ENCODE assay signal across 23 cellular contexts in the genomic region with DNA sequence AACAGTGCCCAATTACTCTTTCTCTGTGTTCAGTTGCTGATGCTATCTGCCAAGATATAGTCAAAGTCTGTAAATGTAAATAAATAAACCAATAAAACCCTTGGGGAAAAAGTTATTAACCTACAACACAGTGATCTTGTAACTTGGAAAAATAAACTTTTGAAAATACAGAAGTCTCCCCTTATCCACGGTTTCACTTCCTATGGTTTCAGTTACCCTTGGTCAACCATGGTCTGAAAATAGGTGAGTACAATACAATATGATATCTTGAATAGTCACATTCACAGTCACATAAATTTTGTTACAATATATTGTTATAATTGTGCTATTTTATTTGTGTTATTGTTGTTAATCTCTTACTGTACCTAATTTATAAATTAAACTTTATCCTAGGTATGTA.
"Had no signal": no experiment of that assay in that cellular context is flagged by ENCODE, and none has a peak within 500 bp of the region (broad histone marks: within the 10 kb centered on the region; RNA-seq: fewer than 3 reads in every experiment).

No MANE protein-coding gene starts in this region.

- H2AFZ ChIP-seq: hepatocyte, neural progenitor cell had no signal

- H3K27me3 Mint-ChIP-seq: activated CD4-positive, alpha-beta memory T cell treated with anti-CD3 and anti-CD28 coated beads, Interleukin-2, amount 10 ng/mL, durations not matched to agents 7 days and 5 days had no signal

- H3K4me2 ChIP-seq: hepatocyte, neural progenitor cell had no signal

- H3K27ac Mint-ChIP-seq: activated CD4-positive, alpha-beta memory T cell treated with anti-CD3 and anti-CD28 coated beads, Interleukin-2, amount 10 ng/mL, durations not matched to agents 7 days and 5 days; activated CD8-positive, alpha-beta memory T cell treated with anti-CD3 and anti-CD28 coated beads, Interleukin-2, amount 10 ng/mL, durations not matched to agents 7 days and 5 days; activated naive CD8-positive, alpha-beta T cell treated with anti-CD3 and anti-CD28 coated beads, Interleukin-2, amount 10 ng/mL, durations not matched to agents 7 days and 5 days; activated T-helper 17 cell treated with anti-CD3 and anti-CD28 coated beads, Interleukin-2, amount 50 U/mL, for 72 hours; endodermal cell; naive thymus-derived CD4-positive, alpha-beta T cell; neural progenitor cell had no signal

- H3K79me2 ChIP-seq: hepatocyte had no signal

- ATAC-seq: activated CD8-positive, alpha-beta memory T cell treated with anti-CD3 and anti-CD28 coated beads, Interleukin-2, amount 10 ng/mL, durations not matched to agents 7 days and 5 days; activated T-helper 17 cell treated with anti-CD3 and anti-CD28 coated beads, Interleukin-2, amount 50 U/mL, for 72 hours; mucosa of descending colon; naive thymus-derived CD4-positive, alpha-beta T cell; right lobe of liver had no signal

- H3K9me3 ChIP-seq: mucosa of descending colon, prostate gland, right lobe of liver, stomach, upper lobe of left lung had no signal

- H3K27me3 ChIP-seq: brain microvascular endothelial cell, hepatocyte, neural progenitor cell, right lobe of liver, stomach, upper lobe of left lung had no signal

- H3K4me3 Mint-ChIP-seq: activated CD4-positive, alpha-beta memory T cell treated with anti-CD3 and anti-CD28 coated beads, Interleukin-2, amount 10 ng/mL, durations not matched to agents 7 days and 5 days; activated CD8-positive, alpha-beta memory T cell treated with anti-CD3 and anti-CD28 coated beads, Interleukin-2, amount 10 ng/mL, durations not matched to agents 7 days and 5 days; activated naive CD8-positive, alpha-beta T cell treated with anti-CD3 and anti-CD28 coated beads, Interleukin-2, amount 10 ng/mL, durations not matched to agents 7 days and 5 days; activated T-helper 17 cell treated with anti-CD3 and anti-CD28 coated beads, Interleukin-2, amount 50 U/mL, for 72 hours; endodermal cell; naive thymus-derived CD4-positive, alpha-beta T cell; neural progenitor cell had no signal

- H3K4me1 Mint-ChIP-seq: activated CD4-positive, alpha-beta memory T cell treated with anti-CD3 and anti-CD28 coated beads, Interleukin-2, amount 10 ng/mL, durations not matched to agents 7 days and 5 days; activated CD8-positive, alpha-beta memory T cell treated with anti-CD3 and anti-CD28 coated beads, Interleukin-2, amount 10 ng/mL, durations not matched to agents 7 days and 5 days; naive thymus-derived CD4-positive, alpha-beta T cell; neural progenitor cell had no signal

- H3K36me3 ChIP-seq: brain microvascular endothelial cell, neural progenitor cell, prostate gland, right lobe of liver, stomach, upper lobe of left lung had no signal

- DNase-seq: activated CD4-positive, alpha-beta memory T cell treated with anti-CD3 and anti-CD28 coated beads, Interleukin-2, amount 10 ng/mL, durations not matched to agents 7 days and 5 days; activated CD4-positive, alpha-beta T cell treated with anti-CD3 and anti-CD28 coated beads for 48 hours; activated CD4-positive, CD25-positive, alpha-beta regulatory T cell; activated CD8-positive, alpha-beta memory T cell treated with anti-CD3 and anti-CD28 coated beads, Interleukin-2, amount 10 ng/mL, durations not matched to agents 7 days and 5 days; activated naive CD4-positive, alpha-beta T cell; activated naive CD8-positive, alpha-beta T cell treated with anti-CD3 and anti-CD28 coated beads, Interleukin-2, amount 10 ng/mL, durations not matched to agents 7 days and 5 days; brain microvascular endothelial cell; central memory CD4-positive, alpha-beta T cell; endodermal cell; foreskin fibroblast; mesenchymal stem cell; mucosa of descending colon; naive thymus-derived CD4-positive, alpha-beta T cell; right lobe of liver; small intestine; stimulated activated CD4-positive, alpha-beta T cell treated with anti-CD3 and anti-CD28 coated beads, Interleukin-4, amount 100 ng/mL, for 1 hour; stomach; upper lobe of left lung had no signal

- H3K27ac ChIP-seq: brain microvascular endothelial cell, epithelial cell of prostate, hepatocyte, neural progenitor cell, prostate gland, right lobe of liver, stomach, upper lobe of left lung had no signal

- H3K9me3 Mint-ChIP-seq: activated CD4-positive, alpha-beta memory T cell treated with anti-CD3 and anti-CD28 coated beads, Interleukin-2, amount 10 ng/mL, durations not matched to agents 7 days and 5 days; endodermal cell; neural progenitor cell had no signal

- H3K4me3 ChIP-seq: hepatocyte, mucosa of descending colon, neural progenitor cell, prostate gland, right lobe of liver, stomach, upper lobe of left lung had no signal

- H3K9ac ChIP-seq: neural progenitor cell had no signal

- H3K36me3 Mint-ChIP-seq: activated CD8-positive, alpha-beta memory T cell treated with anti-CD3 and anti-CD28 coated beads, Interleukin-2, amount 10 ng/mL, durations not matched to agents 7 days and 5 days; activated naive CD8-positive, alpha-beta T cell treated with anti-CD3 and anti-CD28 coated beads, Interleukin-2, amount 10 ng/mL, durations not matched to agents 7 days and 5 days; naive thymus-derived CD4-positive, alpha-beta T cell; neural progenitor cell had no signal

- H3K4me1 ChIP-seq: neural progenitor cell, prostate gland, right lobe of liver had no signal
